ENCODE assay signal across 8 cellular contexts in genomic region chr16:30186782-30187555, GRCh38. TPM values are rescaled to one million over a fixed set of nuclear protein-coding genes. Genes with fewer than 3 reads are reported as not detected.
A peak's percentile ranks its signal among the peaks of the same experiment; 100 is the strongest.
DNase-seq lines count a peak whose midpoint lies in the region; ATAC-seq and TF ChIP-seq lines count a peak whose summit lies in the region.

No MANE protein-coding gene starts in this region.

- H3K36me3 ChIP-seq in OCI-LY3 (replicated peaks; ENCODE audit: low read depth, low read length): peaks cover 41% of the 10 kb centered on the region
- H3K36me3 ChIP-seq in trophoblast cell (ENCODE audit: control insufficient read depth in 1 of 2, insufficient read depth in 2 of 2, low read length in 2 of 2): no peaks in the 10 kb centered on the region
- H3K36me3 ChIP-seq in upper lobe of left lung: peaks cover 0 to 16% (median 5%) of the 10 kb centered on the region in 4 donors

- no peak overlapping the region for H3K4ac ChIP-seq in trophoblast cell (ENCODE audit: low read depth, low read length)

- no CpG with 5 or more reads among the region's 36 CpGs for WGBS in trophoblast cell (ENCODE audit: extremely low coverage, insufficient coverage, insufficient read length)
- 59 to 83% methylated on average over 16 to 35 of the region's 36 CpGs for WGBS in upper lobe of left lung, 2 donors

- H3K9me3 ChIP-seq in OCI-LY3 (ENCODE audit: insufficient read depth, low read length) (no peaks in the 10 kb centered on the region), trophoblast cell (ENCODE audit: insufficient read depth, low read depth, low read length) (peaks cover 2% of the 10 kb centered on the region), upper lobe of left lung (no peaks in the 10 kb centered on the region)

- peak overlapping the region; percentile 96 for H3K27ac ChIP-seq in OCI-LY3 (ENCODE audit: low read length)
- no peak overlapping the region for H3K27ac ChIP-seq in trophoblast cell (ENCODE audit: low read depth, low read length)
- H3K27ac ChIP-seq in upper lobe of left lung: peak overlapping the region; percentile 76 to 91 (median 88)

- H3K4me3 Mint-ChIP-seq in activated T-helper 2 cell treated with anti-CD3 and anti-CD28 coated beads, Interferon-gamma antibody, Interleukin-2, Interleukin-4, amounts not matched to agents 10 μg/mL and 5 μg/mL and 100 μg/mL, durations not matched to agents 14 hours and 24 hours and 36 hours (ENCODE audit: low read depth): peak overlapping the region; percentile 100

- peaks cover 45% of the 10 kb centered on the region for H3K36me3 Mint-ChIP-seq in activated T-helper 2 cell treated with anti-CD3 and anti-CD28 coated beads, Interferon-gamma antibody, Interleukin-2, Interleukin-4, amounts not matched to agents 10 μg/mL and 5 μg/mL and 100 μg/mL, durations not matched to agents 14 hours and 24 hours and 36 hours (ENCODE audit: low read depth)

- no peak overlapping the region for H4K12ac ChIP-seq in trophoblast cell (ENCODE audit: low read depth, low read length)

- TF ChIP-seq CTCF in OCI-LY3 (IDR thresholded peaks at IDR 0.05; ENCODE audit: low read depth, low read length): peak; percentile 81
- peak; percentile 43 for TF ChIP-seq CTCF in fibroblast of villous mesenchyme (IDR thresholded peaks at IDR 0.05; ENCODE audit: insufficient read depth, low read depth, low read length)
- peak; percentile 68 to 85 (median 82) for TF ChIP-seq CTCF in upper lobe of left lung (IDR thresholded peaks at IDR 0.05)

- H3K79me2 ChIP-seq in OCI-LY3 (ENCODE audit: low read length) (peaks cover 57% of the 10 kb centered on the region), trophoblast cell (ENCODE audit: control insufficient read depth, insufficient read depth, low read length, poor library complexity) (no peaks in the 10 kb centered on the region)

- no peaks in the 10 kb centered on the region for H3K79me1 ChIP-seq in trophoblast cell (ENCODE audit: low read length)

- no peak overlapping the region for H4K91ac ChIP-seq in trophoblast cell (ENCODE audit: low read depth, low read length)

- H2AFZ ChIP-seq in OCI-LY3 (ENCODE audit: low read depth, low read length) (no peak overlapping the region), trophoblast cell (ENCODE audit: insufficient read depth, low read length, poor library complexity) (no peak overlapping the region)

- H3K27me3 ChIP-seq in OCI-LY3 (ENCODE audit: low read depth, low read length): no peaks in the 10 kb centered on the region
- no peaks in the 10 kb centered on the region for H3K27me3 ChIP-seq in trophoblast cell (ENCODE audit: insufficient read depth, low read length)
- no peaks in the 10 kb centered on the region for H3K27me3 ChIP-seq in upper lobe of left lung

- H3K27ac Mint-ChIP-seq in activated T-helper 2 cell treated with anti-CD3 and anti-CD28 coated beads, Interferon-gamma antibody, Interleukin-2, Interleukin-4, amounts not matched to agents 10 μg/mL and 5 μg/mL and 100 μg/mL, durations not matched to agents 14 hours and 24 hours and 36 hours: peak overlapping the region; percentile 97

- TF ChIP-seq EP300 in upper lobe of left lung (IDR thresholded peaks at IDR 0.05): no peak

- DNase-seq in GDM1 (lab: John Stamatoyannopoulos, UW): peak; percentile 27
- DNase-seq in activated T-helper 2 cell treated with anti-CD3 and anti-CD28 coated beads, Interferon-gamma antibody, Interleukin-2, Interleukin-4, amounts not matched to agents 10 μg/mL and 5 μg/mL and 100 μg/mL, durations not matched to agents 14 hours and 24 hours and 36 hours (ENCODE audit: low spot score): peak; percentile 81
- peak; percentile 17 for DNase-seq in fibroblast of villous mesenchyme (ENCODE audit: low read depth)
- peak; percentile 48 to 80 for DNase-seq in trophoblast cell
- peak; percentile 83 to 93 for DNase-seq in upper lobe of left lung
- DNase-seq in NCI-H1105 (lab: John Stamatoyannopoulos, UW): no peak

- no peak overlapping the region for H2BK12ac ChIP-seq in trophoblast cell (ENCODE audit: low read length)

- H3K9ac ChIP-seq in OCI-LY3 (ENCODE audit: low read length) (peak overlapping the region; percentile 100), trophoblast cell (ENCODE audit: low read length) (no peak overlapping the region)

- H4K20me1 ChIP-seq in OCI-LY3 (ENCODE audit: insufficient read depth, low read length): peaks cover 5% of the 10 kb centered on the region

- H3K4me3 ChIP-seq in OCI-LY3 (ENCODE audit: low read length) (peak overlapping the region; percentile 94), fibroblast of villous mesenchyme (ENCODE audit: low read depth, low read length) (no peak overlapping the region), trophoblast cell (ENCODE audit: low read depth, low read length) (no peak overlapping the region), upper lobe of left lung (peak overlapping the region in 3 of 4 donors; percentile 63 to 78 (median 66))

- no peaks in the 10 kb centered on the region for H3K27me3 Mint-ChIP-seq in activated T-helper 2 cell treated with anti-CD3 and anti-CD28 coated beads, Interferon-gamma antibody, Interleukin-2, Interleukin-4, amounts not matched to agents 10 μg/mL and 5 μg/mL and 100 μg/mL, durations not matched to agents 14 hours and 24 hours and 36 hours (ENCODE audit: low read depth)

- no peak overlapping the region for H3K23ac ChIP-seq in trophoblast cell (ENCODE audit: low read length)

- H2BK120ac ChIP-seq in trophoblast cell (ENCODE audit: insufficient read depth, low read length, poor library complexity): no peak overlapping the region

- H3K4me1 ChIP-seq in OCI-LY3 (ENCODE audit: low read length): peaks cover 45% of the 10 kb centered on the region
- peaks cover 3 to 9% of the 10 kb centered on the region in 2 experiments for H3K4me1 ChIP-seq in trophoblast cell (ENCODE audit: control insufficient read depth in 1 of 2, insufficient read depth in 2 of 2, low read length in 2 of 2)
- H3K4me1 ChIP-seq in upper lobe of left lung: peaks cover 5 to 47% (median 25%) of the 10 kb centered on the region in 4 donors

- H2BK5ac ChIP-seq in trophoblast cell (ENCODE audit: low read depth, low read length, poor library complexity): no peak overlapping the region

- TF ChIP-seq POLR2A in upper lobe of left lung (IDR thresholded peaks at IDR 0.05): no peak

- H3K4me2 ChIP-seq in OCI-LY3 (ENCODE audit: low read length) (peak overlapping the region; percentile 100), trophoblast cell (ENCODE audit: low read length) (no peak overlapping the region)

- intact Hi-C loops in activated T-helper 2 cell treated with anti-CD3 and anti-CD28 coated beads, Interferon-gamma antibody, Interleukin-2, Interleukin-4, amounts not matched to agents 10 μg/mL and 5 μg/mL and 100 μg/mL, durations not matched to agents 14 hours and 24 hours and 36 hours (cut with micrococcal nuclease): no loop called here

- no peak overlapping the region for H2AK5ac ChIP-seq in trophoblast cell (ENCODE audit: low read length)

- H3K9me3 Mint-ChIP-seq in activated T-helper 2 cell treated with anti-CD3 and anti-CD28 coated beads, Interferon-gamma antibody, Interleukin-2, Interleukin-4, amounts not matched to agents 10 μg/mL and 5 μg/mL and 100 μg/mL, durations not matched to agents 14 hours and 24 hours and 36 hours: no peaks in the 10 kb centered on the region

- H4K8ac ChIP-seq in trophoblast cell (ENCODE audit: low read depth, low read length): no peak overlapping the region

- peaks cover 20% of the 10 kb centered on the region for H3K4me1 Mint-ChIP-seq in activated T-helper 2 cell treated with anti-CD3 and anti-CD28 coated beads, Interferon-gamma antibody, Interleukin-2, Interleukin-4, amounts not matched to agents 10 μg/mL and 5 μg/mL and 100 μg/mL, durations not matched to agents 14 hours and 24 hours and 36 hours (ENCODE audit: low read depth)

- ATAC-seq in upper lobe of left lung (ENCODE audit: low FRiP score in 2 of 2) (peak; percentile 18 to 38), GM18868 (IDR thresholded peaks at IDR 0.05; ENCODE audit: unreplicated experiment) (no peak)

- H3K14ac ChIP-seq in trophoblast cell (ENCODE audit: low read length): no peak overlapping the region

- no peak overlapping the region for H3K18ac ChIP-seq in trophoblast cell (ENCODE audit: low read length)

RNA-seq across cellular contexts. Expression of gene CORO1A, which starts 3.6 kb away (rescaled TPM):
- 843 and 845 TPM in 2 replicates for total RNA-seq in activated T-helper 2 cell treated with anti-CD3 and anti-CD28 coated beads, Interferon-gamma antibody, Interleukin-2, Interleukin-4, amounts not matched to agents 10 μg/mL and 5 μg/mL and 100 μg/mL, durations not matched to agents 14 hours and 24 hours and 36 hours
- 1.6 and 3.5 TPM in 2 replicates for total RNA-seq in fibroblast of villous mesenchyme
- 0.79 and 1.1 TPM in 2 replicates for polyA plus RNA-seq in trophoblast cell (2013)
- 100 to 1,000 TPM in 1 of 6 donors, 10 to 100 TPM in 5; 42.2 to 159 (median 80.3) TPM for total RNA-seq in upper lobe of left lung

RNA-seq across cellular contexts. Expression of gene BOLA2B, which starts 6.5 kb away (rescaled TPM):
- 225 and 245 TPM in 2 replicates for total RNA-seq in activated T-helper 2 cell treated with anti-CD3 and anti-CD28 coated beads, Interferon-gamma antibody, Interleukin-2, Interleukin-4, amounts not matched to agents 10 μg/mL and 5 μg/mL and 100 μg/mL, durations not matched to agents 14 hours and 24 hours and 36 hours
- 46.6 and 140 TPM in 2 replicates for total RNA-seq in fibroblast of villous mesenchyme
- polyA plus RNA-seq in trophoblast cell (2013): 434 and 444 TPM in 2 replicates
- total RNA-seq in upper lobe of left lung: 100 to 1,000 TPM in 3 of 6 donors, 10 to 100 TPM in 3; 58.0 to 173 (median 100) TPM

RNA-seq across cellular contexts. Expression of gene SLX1A, which starts 6.7 kb away (rescaled TPM):
- total RNA-seq in activated T-helper 2 cell treated with anti-CD3 and anti-CD28 coated beads, Interferon-gamma antibody, Interleukin-2, Interleukin-4, amounts not matched to agents 10 μg/mL and 5 μg/mL and 100 μg/mL, durations not matched to agents 14 hours and 24 hours and 36 hours: 58.4 and 65.3 TPM in 2 replicates
- total RNA-seq in fibroblast of villous mesenchyme (16.8 and 49.3 TPM in 2 replicates), upper lobe of left lung (100 to 1,000 TPM in 1 of 6 donors, 10 to 100 TPM in 5; 38.6 to 127 (median 63.6) TPM)
- polyA plus RNA-seq in trophoblast cell (2013): 18.8 and 19.5 TPM in 2 replicates

RNA-seq across cellular contexts. Expression of gene SULT1A3, which starts 12.1 kb away (rescaled TPM):
- total RNA-seq in activated T-helper 2 cell treated with anti-CD3 and anti-CD28 coated beads, Interferon-gamma antibody, Interleukin-2, Interleukin-4, amounts not matched to agents 10 μg/mL and 5 μg/mL and 100 μg/mL, durations not matched to agents 14 hours and 24 hours and 36 hours: 13.6 and 19.1 TPM in 2 replicates
- total RNA-seq in fibroblast of villous mesenchyme (3.5 and 3.9 TPM in 2 replicates), upper lobe of left lung (10 to 100 TPM in 5 of 6 donors, 1 to 10 TPM in 1; 9.6 to 69.1 (median 20.0) TPM)
- 11.8 and 13.1 TPM in 2 replicates for polyA plus RNA-seq in trophoblast cell (2013)

Comparison
In these comparisons a context has a peak if more than half of its experiments do, and no peak if none do; other contexts are left out.
1. H3K4me3 ChIP-seq: peak in OCI-LY3 (single experiment) and upper lobe of left lung (3 of 4); none in fibroblast of villous mesenchyme (single experiment) and trophoblast cell (single experiment).
2. Peak in every context shown above with its lines, with median percentiles within 50 percentile points of each other: CTCF ChIP-seq.